ENCODE assay signal across 12 cellular contexts in genomic region chr11:29272019-29272654, GRCh38.
DNase-seq lines count a peak whose midpoint lies in the region; TF ChIP-seq lines count a peak whose summit lies in the region.
"Had no signal": no experiment of that assay in that cellular context is flagged by ENCODE, and none has a peak within 500 bp of the region (broad histone marks: within the 10 kb centered on the region; RNA-seq: fewer than 3 reads in every experiment).

No MANE protein-coding gene starts in this region.

- in situ Hi-C loops in Caki2 (cut with HindIII; ENCODE audit: low pct_unique_long_range_greater_than_20kb, low sequenced_read_pairs), result no loop called here

- no peaks in the 10 kb centered on the region for H3K36me3 ChIP-seq in mesenchymal stem cell (ENCODE audit: control insufficient read depth in 1 of 2, insufficient read depth in 2 of 2, low read depth in 1 of 2, low read length in 2 of 2)

- no peak overlapping the region for H3K23ac ChIP-seq in mesenchymal stem cell (ENCODE audit: low read length in 2 of 2)

- no peaks in the 10 kb centered on the region for H3K9me3 ChIP-seq in mesenchymal stem cell (ENCODE audit: control insufficient read depth, low read length)

- no peak overlapping the region for H2BK12ac ChIP-seq in mesenchymal stem cell (ENCODE audit: low read length in 2 of 2)

- no peaks in the 10 kb centered on the region for H3K36me3 Mint-ChIP-seq in activated CD4-positive, alpha-beta memory T cell treated with anti-CD3 and anti-CD28 coated beads, Interleukin-2, amount 10 ng/mL, durations not matched to agents 7 days and 5 days (ENCODE audit: low read depth)
- no peaks in the 10 kb centered on the region for H3K36me3 Mint-ChIP-seq in endothelial cell (ENCODE audit: low read depth, unreplicated experiment)
- H3K36me3 Mint-ChIP-seq: mesothelial cell of epicardium had no signal

- no peaks in the 10 kb centered on the region for H3K4me1 ChIP-seq in mesenchymal stem cell (ENCODE audit: control insufficient read depth, insufficient read depth, low read depth, low read length)

- TF ChIP-seq CTCF in choroid plexus epithelial cell (conservative IDR thresholded peaks at IDR 0.05; ENCODE audit: low read depth, low read length) (peak; percentile 81), endothelial cell (IDR thresholded peaks at IDR 0.05; ENCODE audit: unreplicated experiment) (no peak)

- H3K18ac ChIP-seq in mesenchymal stem cell (ENCODE audit: low read depth in 1 of 2, low read length in 2 of 2), result no peak overlapping the region

- H3K27ac ChIP-seq in mesenchymal stem cell (ENCODE audit: low read length, poor library complexity, severe bottlenecking), result no peak overlapping the region

- H4K91ac ChIP-seq in mesenchymal stem cell (ENCODE audit: low read length), result no peak overlapping the region

- no peak overlapping the region for H3K27ac Mint-ChIP-seq in activated CD4-positive, alpha-beta memory T cell treated with anti-CD3 and anti-CD28 coated beads, Interleukin-2, amount 10 ng/mL, durations not matched to agents 7 days and 5 days
- H3K27ac Mint-ChIP-seq in endothelial cell (ENCODE audit: unreplicated experiment), result no peak overlapping the region
- H3K27ac Mint-ChIP-seq: mesothelial cell of epicardium had no signal

- H3K9ac ChIP-seq in mesenchymal stem cell (ENCODE audit: low read length), result no peak overlapping the region

- H3K4ac ChIP-seq in mesenchymal stem cell (ENCODE audit: low read depth in 1 of 2, low read length in 2 of 2), result no peak overlapping the region

- no peak overlapping the region for H2BK15ac ChIP-seq in mesenchymal stem cell (ENCODE audit: low read depth, poor library complexity, severe bottlenecking)

- no peak overlapping the region for H2BK120ac ChIP-seq in mesenchymal stem cell (ENCODE audit: low read depth, low read length)

- peaks cover 5% of the 10 kb centered on the region for H3K9me3 Mint-ChIP-seq in activated CD4-positive, alpha-beta memory T cell treated with anti-CD3 and anti-CD28 coated beads, Interleukin-2, amount 10 ng/mL, durations not matched to agents 7 days and 5 days
- H3K9me3 Mint-ChIP-seq in endothelial cell (ENCODE audit: unreplicated experiment), result no peaks in the 10 kb centered on the region
- H3K9me3 Mint-ChIP-seq: mesothelial cell of epicardium had no signal

- no peak overlapping the region for H4K8ac ChIP-seq in mesenchymal stem cell (ENCODE audit: low read length)

- POLR2A ChIA-PET in activated CD4-positive, alpha-beta memory T cell treated with anti-CD3 and anti-CD28 coated beads, Interleukin-2, amount 10 ng/mL, durations not matched to agents 7 days and 5 days (lab: Charles Lee), result no interaction called here

- WGBS in mesenchymal stem cell, result 97% methylated on average over 4 of the region's 5 CpGs

- H3K79me1 ChIP-seq in mesenchymal stem cell (replicated peaks; ENCODE audit: low read length, poor library complexity, severe bottlenecking), result no peaks in the 10 kb centered on the region

- H3K4me3 Mint-ChIP-seq in activated CD4-positive, alpha-beta memory T cell treated with anti-CD3 and anti-CD28 coated beads, Interleukin-2, amount 10 ng/mL, durations not matched to agents 7 days and 5 days, result no peak overlapping the region
- H3K4me3 Mint-ChIP-seq in endothelial cell (ENCODE audit: unreplicated experiment), result no peak overlapping the region
- H3K4me3 Mint-ChIP-seq: mesothelial cell of epicardium had no signal

- no peak overlapping the region for H3K14ac ChIP-seq in mesenchymal stem cell (ENCODE audit: low read length in 2 of 2)

- no peak overlapping the region for H2AK5ac ChIP-seq in mesenchymal stem cell (ENCODE audit: low read length, severe bottlenecking)

- H3K4me2 ChIP-seq in mesenchymal stem cell (ENCODE audit: low read length, poor library complexity, severe bottlenecking), result no peak overlapping the region

- H2BK5ac ChIP-seq in mesenchymal stem cell (ENCODE audit: low read depth, low read length, poor library complexity, severe bottlenecking), result no peak overlapping the region

- CTCF ChIA-PET in activated CD4-positive, alpha-beta memory T cell treated with anti-CD3 and anti-CD28 coated beads, Interleukin-2, amount 10 ng/mL, durations not matched to agents 7 days and 5 days (lab: Charles Lee), result no interaction called here

- no peaks in the 10 kb centered on the region for H3K4me1 Mint-ChIP-seq in activated CD4-positive, alpha-beta memory T cell treated with anti-CD3 and anti-CD28 coated beads, Interleukin-2, amount 10 ng/mL, durations not matched to agents 7 days and 5 days
- no peaks in the 10 kb centered on the region for H3K4me1 Mint-ChIP-seq in endothelial cell (ENCODE audit: unreplicated experiment)
- H3K4me1 Mint-ChIP-seq: mesothelial cell of epicardium had no signal

- no peak overlapping the region for H2AFZ ChIP-seq in mesenchymal stem cell (ENCODE audit: low read depth, low read length)

- H3K27me3 ChIP-seq in mesenchymal stem cell (ENCODE audit: control insufficient read depth in 1 of 2, insufficient read depth in 1 of 2, low read length in 2 of 2), result no peaks in the 10 kb centered on the region

- H3K4me3 ChIP-seq in choroid plexus epithelial cell (ENCODE audit: low read depth, low read length), result no peak overlapping the region
- no peak overlapping the region for H3K4me3 ChIP-seq in mesenchymal stem cell (ENCODE audit: insufficient read depth in 1 of 2, low read depth in 1 of 2, low read length in 2 of 2)

- no peaks in the 10 kb centered on the region for H3K27me3 Mint-ChIP-seq in activated CD4-positive, alpha-beta memory T cell treated with anti-CD3 and anti-CD28 coated beads, Interleukin-2, amount 10 ng/mL, durations not matched to agents 7 days and 5 days
- H3K27me3 Mint-ChIP-seq in endothelial cell (ENCODE audit: unreplicated experiment), result no peaks in the 10 kb centered on the region

- DNase-seq in Caki2 (ENCODE audit: low read depth) (peak; percentile 17), LHCN-M2 (ENCODE audit: low read depth) (peak; percentile 59), choroid plexus epithelial cell (ENCODE audit: low read depth) (peak; percentile 82), mesenchymal stem cell (peak; percentile 58), endothelial cell (ENCODE audit: low spot score) (no peak), NCI-H1694 (lab: John Stamatoyannopoulos, UW) (no peak), NCI-H2227 treated with DMSO at 0.1 percent for 48 hours (lab: John Stamatoyannopoulos, UW) (no peak)
- no peak for DNase-seq in activated CD4-positive, alpha-beta memory T cell treated with anti-CD3 and anti-CD28 coated beads, Interleukin-2, amount 10 ng/mL, durations not matched to agents 7 days and 5 days
- DNase-seq: activated gamma-delta T cell; KBM-7; NK-92 treated with Interleukin-12 subunit alpha and Interleukin-12 subunit beta, amount 100 ng/mL, for 24 hours had no signal

Comparison
In these comparisons a context has a peak if more than half of its experiments do, and no peak if none do; other contexts are left out.
1. DNase-seq: peak in Caki2 (single experiment), LHCN-M2 (single experiment), choroid plexus epithelial cell (single experiment) and mesenchymal stem cell (single experiment); none in activated CD4-positive, alpha-beta memory T cell treated with anti-CD3 and anti-CD28 coated beads, Interleukin-2, amount 10 ng/mL, durations not matched to agents 7 days and 5 days (single experiment), endothelial cell (single experiment), NCI-H1694 (single experiment) and NCI-H2227 treated with DMSO at 0.1 percent for 48 hours (single experiment).